Comparison of ENCODE assay signal across 25 cellular contexts in the genomic region with DNA sequence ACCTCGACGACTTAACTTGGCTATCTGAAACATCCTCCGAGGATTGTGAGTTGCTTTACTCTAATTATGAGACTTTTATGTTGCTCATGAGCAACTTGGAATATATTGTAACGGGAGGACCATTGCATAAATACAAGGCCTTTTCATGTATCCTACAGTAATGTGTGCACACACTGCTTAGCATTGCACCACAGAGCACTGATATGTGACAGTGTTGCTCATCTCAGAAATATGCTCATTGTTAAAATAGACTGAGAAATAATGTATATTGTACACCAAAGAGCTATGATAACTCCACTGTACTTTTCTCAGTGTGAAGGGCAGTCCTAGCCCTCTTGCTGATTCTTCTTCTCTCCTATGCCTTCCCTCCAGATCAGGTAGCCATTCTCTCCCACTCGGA.
"Had no signal": no experiment of that assay in that cellular context is flagged by ENCODE, and none has a peak within 500 bp of the region (broad histone marks: within the 10 kb centered on the region; RNA-seq: fewer than 3 reads in every experiment).

No MANE protein-coding gene starts in this region.

- H3K4me3 ChIP-seq: cardiac muscle cell, SJSA1 had no signal

- DNase-seq: activated CD4-positive, alpha-beta T cell treated with anti-CD3 and anti-CD28 coated beads for 4 hours; activated CD8-positive, alpha-beta memory T cell treated with anti-CD3 and anti-CD28 coated beads, Interleukin-2, amount 50 U/mL, for 48 hours; activated CD8-positive, alpha-beta T cell treated with anti-CD3 and anti-CD28 coated beads, Interleukin-2, amount 10 ng/mL, durations not matched to agents 7 days and 5 days; activated naive CD4-positive, alpha-beta T cell treated with anti-CD3 and anti-CD28 coated beads, Interleukin-2, amount 50 U/mL, for 16 hours; activated naive CD8-positive, alpha-beta T cell treated with anti-CD3 and anti-CD28 coated beads, Interleukin-2, amount 10 ng/mL, durations not matched to agents 7 days and 5 days; activated T-cell treated with anti-CD3 and anti-CD28 coated beads, Interleukin-2, amount 50 U/mL, for 1 hour; amniotic stem cell; KG1; NCI-H1048; NCI-H146; NCI-H187 treated with DMSO at 0.1 percent for 48 hours; NCI-H2171 treated with DMSO at 0.1 percent for 48 hours; NCI-H345; NCI-H510A; NCI-H526 treated with DMSO at 0.1 percent for 48 hours; NCI-H82; OCI-M1; Right ventricle myocardium superior; RPMI8226; SW 1271 had no signal

- H3K36me3 ChIP-seq: cardiac muscle cell, SJSA1 had no signal

- ATAC-seq: activated CD4-positive, CD25-positive, alpha-beta regulatory T cell treated with anti-CD3 and anti-CD28 coated beads, Interleukin-2, amount 50 U/mL, for 24 hours; activated CD8-positive, alpha-beta T cell treated with anti-CD3 and anti-CD28 coated beads, Interleukin-2, amount 10 ng/mL, durations not matched to agents 7 days and 5 days; Panc1; SK-N-SH treated with all-trans-retinoic acid at 6 μM for 48 hours had no signal

- H3K27me3 ChIP-seq: SJSA1 had no signal

- H3K4me1 ChIP-seq: SJSA1 had no signal

- H3K27ac ChIP-seq: cardiac muscle cell, SJSA1 had no signal

- H3K9me3 ChIP-seq: SJSA1 had no signal
